Comparison of ENCODE assay signal across 8 cellular contexts in genomic region chr15:34039506-34040123, GRCh38. TPM values are rescaled to one million over a fixed set of nuclear protein-coding genes. Genes with fewer than 3 reads are reported as not detected.
A peak's percentile ranks its signal among the peaks of the same experiment; 100 is the strongest.
DNase-seq lines count a peak whose midpoint lies in the region; ATAC-seq and TF ChIP-seq lines count a peak whose summit lies in the region.

No MANE protein-coding gene starts in this region.

- intact Hi-C loops in left ventricle myocardium superior (cut with micrococcal nuclease), result no loop called here

- no peak for TF ChIP-seq CTCF in right atrium auricular region (IDR thresholded peaks at IDR 0.05)

- no peaks in the 10 kb centered on the region for H3K36me3 Mint-ChIP-seq in activated T-cell treated with anti-CD3 and anti-CD28 coated beads, Interleukin-2, amount 50 U/mL, for 72 hours (ENCODE audit: insufficient read depth in 2 of 2)

- H3K4me1 ChIP-seq in right atrium auricular region, result peaks cover 0 to 14% of the 10 kb centered on the region in 2 donors

- H3K27me3 Mint-ChIP-seq in activated T-cell treated with anti-CD3 and anti-CD28 coated beads, Interleukin-2, amount 50 U/mL, for 72 hours (ENCODE audit: low read depth), result no peaks in the 10 kb centered on the region

- H3K4me1 Mint-ChIP-seq in activated T-cell treated with anti-CD3 and anti-CD28 coated beads, Interleukin-2, amount 50 U/mL, for 72 hours (ENCODE audit: low read depth), result peaks cover 56% of the 10 kb centered on the region

- H3K9me3 Mint-ChIP-seq in activated T-cell treated with anti-CD3 and anti-CD28 coated beads, Interleukin-2, amount 50 U/mL, for 72 hours, result no peaks in the 10 kb centered on the region

- H3K4me3 ChIP-seq in right atrium auricular region (peak overlapping the region; percentile 70 to 76), iPS-11a (ENCODE audit: low read depth, low read length) (peak overlapping the region; percentile 74)

- no peak for ATAC-seq in left ventricle myocardium superior
- peak; percentile 79 for ATAC-seq in activated T-cell treated with anti-CD3 and anti-CD28 coated beads, Interleukin-2, amount 50 U/mL, for 72 hours (replicated peaks in 1 of 2)

- no peak for DNase-seq in right atrium auricular region (ENCODE audit: low spot score)
- DNase-seq in left ventricle myocardium superior, result no peak
- peak; percentile 60 to 62 for DNase-seq in activated T-cell treated with anti-CD3 and anti-CD28 coated beads, Interleukin-2, amount 50 U/mL, for 72 hours
- DNase-seq in stimulated activated CD4-positive, alpha-beta T cell treated with anti-CD3 and anti-CD28 coated beads, Interleukin-15, amount 100 ng/mL, for 48 hours (ENCODE audit: low read depth in 2 of 2), result peak; percentile 52 to 60
- DNase-seq in NCI-H2081 treated with DMSO at 0.1 percent for 48 hours (lab: John Stamatoyannopoulos, UW), result no peak
- no peak for DNase-seq in NCI-H1436 treated with DMSO at 0.1 percent for 48 hours (lab: John Stamatoyannopoulos, UW)

- peak overlapping the region; percentile 82 to 92 for H3K27ac ChIP-seq in right atrium auricular region
- peak overlapping the region; percentile 68 for H3K27ac ChIP-seq in KOPT-K1 (ENCODE audit: low read depth, low read length, poor library complexity, severe bottlenecking)

- H3K27me3 ChIP-seq in right atrium auricular region, result no peaks in the 10 kb centered on the region

- no peaks in the 10 kb centered on the region for H3K36me3 ChIP-seq in right atrium auricular region
- no peaks in the 10 kb centered on the region for H3K36me3 ChIP-seq in KOPT-K1 (ENCODE audit: insufficient read depth, low read length)

- peak overlapping the region; percentile 72 for H3K27ac Mint-ChIP-seq in activated T-cell treated with anti-CD3 and anti-CD28 coated beads, Interleukin-2, amount 50 U/mL, for 72 hours

- peak overlapping the region; percentile 74 to 85 for H3K4me3 Mint-ChIP-seq in activated T-cell treated with anti-CD3 and anti-CD28 coated beads, Interleukin-2, amount 50 U/mL, for 72 hours

- H3K9me3 ChIP-seq in right atrium auricular region (no peaks in the 10 kb centered on the region), KOPT-K1 (ENCODE audit: insufficient read depth, low read length, poor library complexity, severe bottlenecking) (no peaks in the 10 kb centered on the region)

RNA-seq across cellular contexts. Expression of gene AVEN, which starts 0.6 kb away (rescaled TPM):
- total RNA-seq in right atrium auricular region, result 10 to 100 TPM; 12.9 to 18.9 TPM
- total RNA-seq in left ventricle myocardium superior, result 25.8 TPM
- 10 to 100 TPM; 10.3 to 18.6 TPM for total RNA-seq in activated T-cell treated with anti-CD3 and anti-CD28 coated beads, Interleukin-2, amount 50 U/mL, for 72 hours

Comparison
In these comparisons a context has a peak if more than half of its experiments do, and no peak if none do; other contexts are left out.
1. DNase-seq: peak in activated T-cell treated with anti-CD3 and anti-CD28 coated beads, Interleukin-2, amount 50 U/mL, for 72 hours (2 of 2) and stimulated activated CD4-positive, alpha-beta T cell treated with anti-CD3 and anti-CD28 coated beads, Interleukin-15, amount 100 ng/mL, for 48 hours (2 of 2); none in right atrium auricular region (single experiment), left ventricle myocardium superior (single experiment), NCI-H2081 treated with DMSO at 0.1 percent for 48 hours (single experiment) and NCI-H1436 treated with DMSO at 0.1 percent for 48 hours (single experiment).